Comparison of ENCODE assay signal across 8 cellular contexts in genomic region chr19:4065430-4066175, GRCh38. TPM values are rescaled to one million over a fixed set of nuclear protein-coding genes. Genes with fewer than 3 reads are reported as not detected.
DNase-seq lines count a peak whose midpoint lies in the region; ATAC-seq and TF ChIP-seq lines count a peak whose summit lies in the region.

No MANE protein-coding gene starts in this region.

- peaks cover 47% of the 10 kb centered on the region for H4K20me1 ChIP-seq in BLaER1

- ATAC-seq in GM19324 (IDR thresholded peaks at IDR 0.05; ENCODE audit: low FRiP score, unreplicated experiment) (peak; percentile 77), HG03442 (IDR thresholded peaks at IDR 0.05; ENCODE audit: unreplicated experiment) (peak; percentile 71), left lobe of liver (peak; percentile 71)

- H3K4me3 ChIP-seq in BLaER1 (peak overlapping the region; percentile 89), choroid plexus epithelial cell (ENCODE audit: low read depth, low read length) (peak overlapping the region; percentile 78)

- H3K27ac ChIP-seq in BLaER1 = peak overlapping the region; percentile 94

- peaks cover 56% of the 10 kb centered on the region for H3K4me1 ChIP-seq in BLaER1

- peaks cover 33% of the 10 kb centered on the region for H3K36me3 ChIP-seq in BLaER1

- no peaks in the 10 kb centered on the region for H3K27me3 ChIP-seq in BLaER1

- H3K9me3 ChIP-seq in BLaER1 = no peaks in the 10 kb centered on the region

- H3K4me2 ChIP-seq in BLaER1 = peak overlapping the region; percentile 100; the same call in 1 of the 2 replicates

- TF ChIP-seq CTCF in choroid plexus epithelial cell (conservative IDR thresholded peaks at IDR 0.05; ENCODE audit: low read depth, low read length) = no peak

- peak overlapping the region; percentile 92 for H3K9ac ChIP-seq in BLaER1

- DNase-seq in NCI-H524 (lab: John Stamatoyannopoulos, UW) (peak; percentile 95 to 98), choroid plexus epithelial cell (ENCODE audit: low read depth) (peak; percentile 99), left lobe of liver (ENCODE audit: low spot score) (peak; percentile 98)
- peak; percentile 97 for DNase-seq in activated CD4-positive, alpha-beta T cell treated with anti-CD3 and anti-CD28 coated beads for 48 hours
- DNase-seq in stimulated activated CD4-positive, alpha-beta T cell treated with anti-CD3 and anti-CD28 coated beads, Interleukin-4, amount 100 ng/mL, for 1 hour = peak; percentile 97

RNA-seq across cellular contexts. Expression of gene ZBTB7A, which starts 1.1 kb away (rescaled TPM):
- 33.3 TPM for total RNA-seq in left lobe of liver

RNA-seq across cellular contexts. Expression of gene PIAS4, which starts 58.1 kb away (rescaled TPM):
- total RNA-seq in left lobe of liver = 13.6 TPM

RNA-seq across cellular contexts. Expression of gene MAP2K2, which starts 58.3 kb away (rescaled TPM):
- 63.1 TPM for total RNA-seq in left lobe of liver

Comparison
In these comparisons a context has a peak if more than half of its experiments do, and no peak if none do; other contexts are left out.
1. Peak in every context shown above with its lines: DNase-seq, ATAC-seq, H3K4me3 ChIP-seq and H3K27ac ChIP-seq.